In the genomic region with DNA sequence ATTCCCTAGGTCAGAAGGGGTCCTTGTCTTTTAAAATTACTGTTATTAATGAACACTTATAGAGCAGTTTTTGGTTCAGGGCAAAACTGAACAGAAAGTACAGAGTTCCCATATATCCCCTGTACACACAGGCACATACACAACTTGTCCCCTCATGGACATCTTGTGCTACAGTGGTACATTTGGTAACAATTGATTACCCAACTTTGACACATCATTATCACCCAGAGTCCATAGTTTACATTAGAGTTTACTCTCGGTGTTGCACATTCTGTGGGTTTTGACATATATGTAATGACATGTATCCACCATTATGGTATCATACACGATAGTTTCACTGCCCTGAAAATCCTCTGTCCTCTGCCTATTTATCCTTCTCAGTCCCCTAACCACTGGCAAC, we compare ENCODE assay signal across 1 cellular context.
TF ChIP-seq lines count a peak whose summit lies in the region.

No MANE protein-coding gene starts in this region.

TF ChIP-seq in HepG2, 621 proteins besides CTCF, POLR2A, EP300 and RAD21:
- TF ChIP-seq, protein P1, sequence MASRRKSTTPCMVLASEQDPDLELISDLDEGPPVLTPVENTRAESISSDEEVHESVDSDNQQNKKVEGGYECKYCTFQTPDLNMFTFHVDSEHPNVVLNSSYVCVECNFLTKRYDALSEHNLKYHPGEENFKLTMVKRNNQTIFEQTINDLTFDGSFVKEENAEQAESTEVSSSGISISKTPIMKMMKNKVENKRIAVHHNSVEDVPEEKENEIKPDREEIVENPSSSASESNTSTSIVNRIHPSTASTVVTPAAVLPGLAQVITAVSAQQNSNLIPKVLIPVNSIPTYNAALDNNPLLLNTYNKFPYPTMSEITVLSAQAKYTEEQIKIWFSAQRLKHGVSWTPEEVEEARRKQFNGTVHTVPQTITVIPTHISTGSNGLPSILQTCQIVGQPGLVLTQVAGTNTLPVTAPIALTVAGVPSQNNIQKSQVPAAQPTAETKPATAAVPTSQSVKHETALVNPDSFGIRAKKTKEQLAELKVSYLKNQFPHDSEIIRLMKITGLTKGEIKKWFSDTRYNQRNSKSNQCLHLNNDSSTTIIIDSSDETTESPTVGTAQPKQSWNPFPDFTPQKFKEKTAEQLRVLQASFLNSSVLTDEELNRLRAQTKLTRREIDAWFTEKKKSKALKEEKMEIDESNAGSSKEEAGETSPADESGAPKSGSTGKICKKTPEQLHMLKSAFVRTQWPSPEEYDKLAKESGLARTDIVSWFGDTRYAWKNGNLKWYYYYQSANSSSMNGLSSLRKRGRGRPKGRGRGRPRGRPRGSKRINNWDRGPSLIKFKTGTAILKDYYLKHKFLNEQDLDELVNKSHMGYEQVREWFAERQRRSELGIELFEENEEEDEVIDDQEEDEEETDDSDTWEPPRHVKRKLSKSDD (CRISPR knock-in tag; IDR thresholded peaks at IDR 0.05; ENCODE audit: low read depth) = no peak
- TF ChIP-seq CEBPB (IDR thresholded peaks at IDR 0.05; ENCODE audit: borderline replicate concordance, low read depth, low read length) = peak; percentile 59; the same call in 1 of the 2 replicates
